Comparison of ENCODE assay signal across 19 cellular contexts in genomic region chr13:106133025-106133424, GRCh38.
DNase-seq lines count a peak whose midpoint lies in the region; ATAC-seq and TF ChIP-seq lines count a peak whose summit lies in the region.
"Had no signal": no experiment of that assay in that cellular context is flagged by ENCODE, and none has a peak within 500 bp of the region (broad histone marks: within the 10 kb centered on the region; RNA-seq: fewer than 3 reads in every experiment).

No MANE protein-coding gene starts in this region.

- H3K27ac Mint-ChIP-seq in immature natural killer cell: no peak overlapping the region
- H3K27ac Mint-ChIP-seq: H9 had no signal

- H3K79me2 ChIP-seq in PC-9 (ENCODE audit: low read depth): no peaks in the 10 kb centered on the region

- H3K9me3 Mint-ChIP-seq in immature natural killer cell: peaks cover 0 to 25% (median 6%) of the 10 kb centered on the region in 6 donors

- ATAC-seq in esophagus mucosa: no peak

- BruUV-seq in PC-9 (replicated peaks; lab: Mats Ljungman, UMichigan): no TSS peak

- no peaks in the 10 kb centered on the region for H3K9me2 ChIP-seq in PC-9 (ENCODE audit: insufficient read depth)

- DNase-seq in AG08396 (ENCODE audit: low spot score) (peak; percentile 14), PC-9 (peak; percentile 4 to 87), choroid plexus epithelial cell (ENCODE audit: low read depth) (peak; percentile 93), kidney glomerular epithelial cell (lab: John Stamatoyannopoulos, UW) (peak; percentile 7), immature natural killer cell (no peak), NCI-H2081 treated with DMSO at 0.1 percent for 48 hours (lab: John Stamatoyannopoulos, UW) (no peak), HPDE6-E6E7 (ENCODE audit: extremely low spot score) (no peak)
- DNase-seq: activated effector memory CD4-positive, alpha-beta T cell treated with anti-CD3 and anti-CD28 coated beads, Interleukin-2, amount 50 U/mL, for 16 hours; BE2C; erythroblast; H9; NCI-H1417; NCI-H446 treated with DMSO at 0.1 percent for 48 hours; occipital lobe; spleen; stomach; WERI-Rb-1 had no signal

- H4K20me1 ChIP-seq in PC-9 (ENCODE audit: insufficient read depth): no peaks in the 10 kb centered on the region

- intact Hi-C loops in PC-9 (cut with micrococcal nuclease; ENCODE audit: unreplicated experiment): no loop called here

- TF ChIP-seq CTCF in PC-9 (conservative IDR thresholded peaks at IDR 0.05): no peak
- no peak for TF ChIP-seq CTCF in choroid plexus epithelial cell (conservative IDR thresholded peaks at IDR 0.05; ENCODE audit: low read depth, low read length)

- H2AFZ ChIP-seq in PC-9: no peak overlapping the region

- H3K9me3 ChIP-seq in PC-9 (ENCODE audit: insufficient read depth, low read depth): peaks cover 7% of the 10 kb centered on the region; the same call in 1 of the 2 replicates
- H3K9me3 ChIP-seq: BE2C had no signal

- H3K36me3 Mint-ChIP-seq in immature natural killer cell: no peaks in the 10 kb centered on the region

- H3K27me3 ChIP-seq in PC-9 (ENCODE audit: insufficient read depth, low read depth): no peaks in the 10 kb centered on the region
- H3K27me3 ChIP-seq: BE2C, spleen, stomach had no signal

- CTCF ChIA-PET in PC-9 (lab: Charles Lee): no interaction called here

- H3K36me3 ChIP-seq in PC-9 (ENCODE audit: low read depth): no peaks in the 10 kb centered on the region
- H3K36me3 ChIP-seq: BE2C, spleen, stomach, WERI-Rb-1 had no signal

- no peaks in the 10 kb centered on the region for H3K4me1 Mint-ChIP-seq in immature natural killer cell
- H3K4me1 Mint-ChIP-seq: H9 had no signal

- no peaks in the 10 kb centered on the region for H3K27me3 Mint-ChIP-seq in immature natural killer cell (ENCODE audit: low read depth in 3 of 3)

- no peak overlapping the region for H3K27ac ChIP-seq in PC-9
- H3K27ac ChIP-seq: KMS-11, spleen, WERI-Rb-1 had no signal

- peaks cover 35% of the 10 kb centered on the region for H3K4me1 ChIP-seq in PC-9 (replicated peaks; ENCODE audit: insufficient read depth)
- H3K4me1 ChIP-seq: BE2C, spleen had no signal

- H3K4me3 ChIP-seq in PC-9: no peak overlapping the region
- H3K4me3 ChIP-seq in choroid plexus epithelial cell (ENCODE audit: low read depth, low read length): no peak overlapping the region
- H3K4me3 ChIP-seq: spleen, stomach had no signal

- H3K4me2 ChIP-seq in PC-9: peak overlapping the region; percentile 6; the same call in 1 of the 2 replicates
- H3K4me2 ChIP-seq: KMS-11 had no signal

- peaks cover 4% of the 10 kb centered on the region; the same call in 1 of the 2 replicates for H3F3A ChIP-seq in PC-9 (ENCODE audit: insufficient read depth, low read depth)

- POLR2A ChIA-PET in PC-9 (lab: Charles Lee; ENCODE audit: unreplicated experiment): interaction anchor here (0.7 kb wide), 1 partner anchor 158 kb away, joined by 6 read pairs; no protein-coding TSS in a partner anchor

- H3K4me3 Mint-ChIP-seq in immature natural killer cell: no peak overlapping the region
- H3K4me3 Mint-ChIP-seq: H9 had no signal

Comparison
In these comparisons a context has a peak if more than half of its experiments do, and no peak if none do; other contexts are left out.
1. DNase-seq: peak in AG08396 (single experiment), PC-9 (2 of 2), choroid plexus epithelial cell (single experiment) and kidney glomerular epithelial cell (single experiment); none in immature natural killer cell (0 of 3), NCI-H2081 treated with DMSO at 0.1 percent for 48 hours (single experiment) and HPDE6-E6E7 (single experiment).